ENCODE assay signal across 8 cellular contexts in genomic region chr6:30684386-30685156, GRCh38. TPM values are rescaled to one million over a fixed set of nuclear protein-coding genes. Genes with fewer than 3 reads are reported as not detected.
DNase-seq lines count a peak whose midpoint lies in the region; ATAC-seq and TF ChIP-seq lines count a peak whose summit lies in the region.

No MANE protein-coding gene starts in this region.

- no peak for TF ChIP-seq CTCF in heart left ventricle (IDR thresholded peaks at IDR 0.05)
- TF ChIP-seq CTCF in omental fat pad (IDR thresholded peaks at IDR 0.05): no peak

- H3K9me3 ChIP-seq in NT2/D1 (ENCODE audit: insufficient read depth, low read length) (no peaks in the 10 kb centered on the region), heart left ventricle (no peaks in the 10 kb centered on the region)

- peak overlapping the region; percentile 11 for H3K4me3 ChIP-seq in NT2/D1 (ENCODE audit: insufficient read length, low read depth)
- peak overlapping the region; percentile 52 to 96 (median 74) for H3K4me3 ChIP-seq in heart left ventricle
- peak overlapping the region; percentile 66 for H3K4me3 ChIP-seq in rectal smooth muscle tissue (ENCODE audit: low read length)

- WGBS in heart left ventricle, 4 donors: 28 to 57% (median 41%) methylated on average over 15 to 21 of the region's 21 CpGs

- DNase-seq in Daoy (ENCODE audit: low read depth) (peak; percentile 71), NT2/D1 (ENCODE audit: low read depth, low spot score) (no peak), heart left ventricle (peak; percentile 74 to 84 (median 78)), NCI-H2171 treated with DMSO at 0.1 percent for 48 hours (lab: John Stamatoyannopoulos, UW) (no peak), omental fat pad (ENCODE audit: low spot score) (no peak)
- DNase-seq in activated naive CD4-positive, alpha-beta T cell treated with Interleukin-2 at 50 U/mL for 16 hours: peak; percentile 59

- H3K27ac ChIP-seq in heart left ventricle (peak overlapping the region; percentile 92 to 100 (median 98)), rectal smooth muscle tissue (ENCODE audit: low read depth, low read length) (peak overlapping the region; percentile 99)

- no peak for ATAC-seq in heart left ventricle
- no peak for ATAC-seq in omental fat pad (ENCODE audit: low FRiP score)
- ATAC-seq in HG02884 (IDR thresholded peaks at IDR 0.05; ENCODE audit: unreplicated experiment): no peak

- intact Hi-C loops in heart left ventricle (cut with DNase I): loop anchor here in 4 of 10 donors (2.0 to 10.0 kb wide), 7 partner anchors 36 to 400 kb away; partner anchors contain the start of genes DDR1 (in 2 of the 4) and TUBB (in 1 of the 4)

- H3K4me1 ChIP-seq in NT2/D1 (ENCODE audit: insufficient read depth, insufficient read length) (peaks cover 15% of the 10 kb centered on the region), heart left ventricle (peaks cover 0 to 86% (median 54%) of the 10 kb centered on the region in 12 donors), rectal smooth muscle tissue (ENCODE audit: control insufficient read depth, insufficient read depth, low read length) (peaks cover 47% of the 10 kb centered on the region)

- H3K36me3 ChIP-seq in NT2/D1 (ENCODE audit: insufficient read depth, insufficient read length, low read length): peaks cover 38% of the 10 kb centered on the region
- peaks cover 0 to 32% (median 7%) of the 10 kb centered on the region in 9 donors for H3K36me3 ChIP-seq in heart left ventricle
- peaks cover 7% of the 10 kb centered on the region for H3K36me3 ChIP-seq in rectal smooth muscle tissue (ENCODE audit: control insufficient read depth, insufficient read depth, low read length)

- H3K27me3 ChIP-seq in NT2/D1 (ENCODE audit: insufficient read depth, insufficient read length): no peaks in the 10 kb centered on the region
- no peaks in the 10 kb centered on the region for H3K27me3 ChIP-seq in heart left ventricle
- no peaks in the 10 kb centered on the region for H3K27me3 ChIP-seq in rectal smooth muscle tissue (ENCODE audit: control insufficient read depth, insufficient read depth, low read length)

- TF ChIP-seq POLR2A in heart left ventricle (IDR thresholded peaks at IDR 0.05): no peak

- peak overlapping the region; percentile 29 for H3K9ac ChIP-seq in NT2/D1 (ENCODE audit: insufficient read length, low read depth)
- peak overlapping the region; percentile 63 for H3K9ac ChIP-seq in rectal smooth muscle tissue (ENCODE audit: low read length)

RNA-seq across cellular contexts. Expression of gene PPP1R18, which starts 1.9 kb away (rescaled TPM):
- 71.6 and 77.5 TPM in 2 replicates for total RNA-seq in Daoy (2014; rRNA removed; shearing (Covaris generic))
- total RNA-seq in heart left ventricle: 10 to 100 TPM; 11.9 to 77.2 (median 18.5) TPM
- polyA plus RNA-seq in heart left ventricle: 10 to 100 TPM; 19.4 to 21.8 TPM
- total RNA-seq in omental fat pad: 10 to 100 TPM; 25.5 to 55.7 (median 43.4) TPM

RNA-seq across cellular contexts. Expression of gene NRM, which starts 6.2 kb away (rescaled TPM):
- 7.5 and 7.8 TPM in 2 replicates for total RNA-seq in Daoy (2014; rRNA removed; shearing (Covaris generic))
- 1 to 10 TPM; 2.2 to 9.6 (median 3.9) TPM for total RNA-seq in heart left ventricle
- 1 to 10 TPM; 5.6 to 8.6 TPM for polyA plus RNA-seq in heart left ventricle
- 1 to 10 TPM; 2.9 to 5.8 (median 3.7) TPM for total RNA-seq in omental fat pad

RNA-seq across cellular contexts. Expression of gene DHX16, which starts 11.8 kb away (rescaled TPM):
- total RNA-seq in Daoy (2014; rRNA removed; shearing (Covaris generic)): 59.9 and 87.0 TPM in 2 replicates
- 10 to 100 TPM; 17.6 to 26.1 (median 21.0) TPM for total RNA-seq in heart left ventricle
- 10 to 100 TPM; 16.1 to 39.4 TPM for polyA plus RNA-seq in heart left ventricle
- 10 to 100 TPM; 19.5 to 28.1 (median 24.3) TPM for total RNA-seq in omental fat pad

RNA-seq across cellular contexts. Expression of gene MDC1, which starts 32.5 kb away (rescaled TPM):
- 12.6 and 21.9 TPM in 2 replicates for total RNA-seq in Daoy (2014; rRNA removed; shearing (Covaris generic))
- total RNA-seq in heart left ventricle (10 to 100 TPM; 10.6 to 25.0 (median 17.5) TPM), omental fat pad (10 to 100 TPM in 1 of 4 donors, 1 to 10 TPM in 3; 6.2 to 15.0 (median 7.2) TPM)
- polyA plus RNA-seq in heart left ventricle: 10 to 100 TPM in 1 of 2 donors, 1 to 10 TPM in 1; 8.6 to 13.9 TPM

RNA-seq across cellular contexts. Expression of gene TUBB, which starts 35.6 kb away (rescaled TPM):
- 1,353 and 1,355 TPM in 2 replicates for total RNA-seq in Daoy (2014; rRNA removed; shearing (Covaris generic))
- total RNA-seq in heart left ventricle (100 to 1,000 TPM; 183 to 474 (median 238) TPM), omental fat pad (100 to 1,000 TPM; 229 to 281 (median 256) TPM)
- 100 to 1,000 TPM; 195 to 497 TPM for polyA plus RNA-seq in heart left ventricle

Comparison
In these comparisons a context has a peak if more than half of its experiments do, and no peak if none do; other contexts are left out.
1. DNase-seq: peak in Daoy (single experiment), activated naive CD4-positive, alpha-beta T cell treated with Interleukin-2 at 50 U/mL for 16 hours (single experiment) and heart left ventricle (5 of 5); none in NT2/D1 (single experiment), NCI-H2171 treated with DMSO at 0.1 percent for 48 hours (single experiment) and omental fat pad (single experiment).
2. H3K4me3 ChIP-seq: peak in every context shown above with its lines; median percentile 74 in heart left ventricle; 66 in rectal smooth muscle tissue; 11 in NT2/D1.